ENCODE assay signal across 15 cellular contexts in genomic region chr13:85508683-85509329, GRCh38.
DNase-seq lines count a peak whose midpoint lies in the region; ATAC-seq, FAIRE-seq and TF ChIP-seq lines count a peak whose summit lies in the region.
"Had no signal": no experiment of that assay in that cellular context is flagged by ENCODE, and none has a peak within 500 bp of the region (broad histone marks: within the 10 kb centered on the region; RNA-seq: fewer than 3 reads in every experiment).

No MANE protein-coding gene starts in this region.

- H3K4me2 ChIP-seq in GM12878 (ENCODE audit: control insufficient read depth, insufficient read depth) (no peak overlapping the region), keratinocyte (ENCODE audit: control insufficient read depth, extremely low read depth, insufficient read depth, low read depth, low read length) (peak overlapping the region; percentile 63)

- dilution Hi-C loops in keratinocyte (cut with MboI; ENCODE audit: extremely low pct_ligation_motif_present, low sequenced_read_pairs): no loop called here

- POLR2A ChIA-PET in GM12878 (lab: Charles Lee): no interaction called here

- in situ Hi-C loops in GM12878 (cut with MboI): no loop called here

- ATAC-seq in GM12878: peak; percentile 20; the same call in 2 of the 3 replicates
- ATAC-seq in aorta (ENCODE audit: low FRiP score): peak; percentile 48
- no peak for ATAC-seq in activated T-cell treated with anti-CD3 and anti-CD28 coated beads, Interleukin-2, amount 50 U/mL, for 72 hours (replicated peaks in 1 of 2)
- no peak for ATAC-seq in HG02759 (IDR thresholded peaks at IDR 0.05; ENCODE audit: unreplicated experiment)
- ATAC-seq: activated CD4-positive, CD25-positive, alpha-beta regulatory T cell treated with anti-CD3 and anti-CD28 coated beads, Interleukin-2, amount 50 U/mL, for 24 hours had no signal

- H3K9me1 ChIP-seq in keratinocyte (ENCODE audit: control insufficient read depth, extremely low read depth, insufficient read depth, low read length): no peaks in the 10 kb centered on the region

- H2AFZ ChIP-seq in GM12878 (ENCODE audit: control insufficient read depth, low read depth, low read length): no peak overlapping the region
- peak overlapping the region; percentile 29 for H2AFZ ChIP-seq in keratinocyte (ENCODE audit: control insufficient read depth, low read length)

- RAD21 ChIA-PET in GM12878 (lab: Charles Lee; ENCODE audit: unreplicated experiment): no interaction called here

- H3K4me3 Mint-ChIP-seq in activated T-cell treated with anti-CD3 and anti-CD28 coated beads, Interleukin-2, amount 50 U/mL, for 72 hours: no peak overlapping the region
- H3K4me3 Mint-ChIP-seq: IgD-negative memory B cell had no signal

- no peaks in the 10 kb centered on the region for H3K27me3 Mint-ChIP-seq in activated T-cell treated with anti-CD3 and anti-CD28 coated beads, Interleukin-2, amount 50 U/mL, for 72 hours (ENCODE audit: low read depth)
- H3K27me3 Mint-ChIP-seq: IgD-negative memory B cell had no signal

- no peaks in the 10 kb centered on the region for H3K36me3 Mint-ChIP-seq in activated T-cell treated with anti-CD3 and anti-CD28 coated beads, Interleukin-2, amount 50 U/mL, for 72 hours (ENCODE audit: insufficient read depth in 2 of 2)

- intact Hi-C loops in left ventricle myocardium inferior (cut with micrococcal nuclease): no loop called here
- intact Hi-C loops in GM12878 (cut with micrococcal nuclease; ENCODE audit: unreplicated experiment): no loop called here
- intact Hi-C loops in aorta (cut with DNase I): no loop called here

- no peaks in the 10 kb centered on the region for H3K4me1 Mint-ChIP-seq in activated T-cell treated with anti-CD3 and anti-CD28 coated beads, Interleukin-2, amount 50 U/mL, for 72 hours (ENCODE audit: low read depth)
- H3K4me1 Mint-ChIP-seq: IgD-negative memory B cell had no signal

- H3K9me3 ChIP-seq in cardiac muscle cell (ENCODE audit: low read depth) (no peaks in the 10 kb centered on the region), left ventricle myocardium inferior (replicated peaks) (peaks cover under 1% of the 10 kb centered on the region), GM12878 (replicated peaks; ENCODE audit: control insufficient read depth, insufficient read depth, low read length) (no peaks in the 10 kb centered on the region), keratinocyte (ENCODE audit: control insufficient read depth, low read depth, low read length) (no peaks in the 10 kb centered on the region), aorta (ENCODE audit: control insufficient read depth, low read length) (no peaks in the 10 kb centered on the region)

- H3K27ac ChIP-seq in cardiac muscle cell: no peak overlapping the region
- H3K27ac ChIP-seq in left ventricle myocardium inferior (replicated peaks): no peak overlapping the region
- H3K27ac ChIP-seq in GM12878 (ENCODE audit: control insufficient read depth, insufficient read depth): no peak overlapping the region
- no peak overlapping the region for H3K27ac ChIP-seq in keratinocyte (ENCODE audit: control insufficient read depth, insufficient read depth, low read length)
- H3K27ac ChIP-seq in aorta (ENCODE audit: low read depth in 1 of 2, low read length in 2 of 2): no peak overlapping the region

- H3K36me3 ChIP-seq in cardiac muscle cell: no peaks in the 10 kb centered on the region
- no peaks in the 10 kb centered on the region for H3K36me3 ChIP-seq in left ventricle myocardium inferior
- H3K36me3 ChIP-seq in GM12878 (ENCODE audit: control insufficient read depth in 2 of 2, insufficient read depth in 2 of 2, low read length in 1 of 2): no peaks in the 10 kb centered on the region
- H3K36me3 ChIP-seq in keratinocyte (ENCODE audit: control insufficient read depth in 2 of 2, extremely low read depth in 1 of 2, insufficient read depth in 2 of 2, low read length in 2 of 2): no peaks in the 10 kb centered on the region
- no peaks in the 10 kb centered on the region for H3K36me3 ChIP-seq in aorta (ENCODE audit: control insufficient read depth in 1 of 2, insufficient read depth in 2 of 2, low read length in 1 of 2)

- H3K79me2 ChIP-seq in GM12878 (ENCODE audit: control insufficient read depth, insufficient read depth, low read length) (no peaks in the 10 kb centered on the region), keratinocyte (ENCODE audit: control insufficient read depth, insufficient read depth, low read length) (no peaks in the 10 kb centered on the region)

- 36% methylated on average over 12 of the region's 12 CpGs for WGBS in GM12878 (ENCODE audit: insufficient coverage, insufficient replicate concordance, low lambda C conversion rate, missing lambda C conversion rate)
- 41 to 42% methylated on average over 12 of the region's 12 CpGs for WGBS in aorta, 2 donors

- TF ChIP-seq RAD21 in GM12878 (IDR thresholded peaks at IDR 0.05; ENCODE audit: insufficient read depth, low read depth, low read length): no peak

- DNase-seq in cardiac muscle cell (ENCODE audit: low read depth in 1 of 2, low spot score in 1 of 2) (peak; percentile 2 to 36), left ventricle myocardium inferior (no peak), GM12878 (ENCODE audit: low read depth, low spot score) (no peak), keratinocyte (ENCODE audit: low read depth, low spot score) (no peak), aorta (peak in 1 of 2 donors; percentile 60), NCI-H2196 (lab: John Stamatoyannopoulos, UW; ENCODE audit: unreplicated experiment) (no peak)
- no peak for DNase-seq in activated T-cell treated with anti-CD3 and anti-CD28 coated beads, Interleukin-2, amount 50 U/mL, for 72 hours
- DNase-seq: activated T-cell treated with anti-CD3 and anti-CD28 coated beads, Interleukin-2, amount 50 U/mL, for 1 hour; AML-193; effector memory CD4-positive, alpha-beta T cell; NCI-H1694 treated with DMSO at 0.1 percent for 48 hours; SW 1271 had no signal

- no peaks in the 10 kb centered on the region for H4K20me1 ChIP-seq in GM12878 (ENCODE audit: control insufficient read depth, insufficient read depth)
- H4K20me1 ChIP-seq in keratinocyte (ENCODE audit: control insufficient read depth, extremely low read depth, insufficient read depth, low read length): no peaks in the 10 kb centered on the region

- SMC1A ChIA-PET in GM12878 (lab: Charles Lee; ENCODE audit: uncharacterized antibody, unreplicated experiment): interaction anchor here (0.8 to 1.8 kb wide), 3 partner anchors 9 to 170 kb away, joined by 3 to 4 read pairs (median 3); no protein-coding TSS in a partner anchor

- H3K4me1 ChIP-seq in cardiac muscle cell (ENCODE audit: low read depth) (no peaks in the 10 kb centered on the region), left ventricle myocardium inferior (no peaks in the 10 kb centered on the region), GM12878 (ENCODE audit: control insufficient read depth, insufficient read depth, low read length) (no peaks in the 10 kb centered on the region), keratinocyte (ENCODE audit: control insufficient read depth, extremely low read depth, insufficient read depth, low read length) (peaks cover 14% of the 10 kb centered on the region), aorta (ENCODE audit: control insufficient read depth in 1 of 2, insufficient read depth in 2 of 2, low read length in 2 of 2) (no peaks in the 10 kb centered on the region)

- H3K9ac ChIP-seq in GM12878 (ENCODE audit: control insufficient read depth, insufficient read depth, low read length) (no peak overlapping the region), keratinocyte (ENCODE audit: control insufficient read depth, extremely low read depth, insufficient read depth, low read length) (no peak overlapping the region)

- TF ChIP-seq CTCF in cardiac muscle cell (IDR thresholded peaks at IDR 0.05; ENCODE audit: low read depth, low read length) (no peak), left ventricle myocardium inferior (IDR thresholded peaks at IDR 0.05; ENCODE audit: borderline replicate concordance) (no peak), GM12878 (IDR thresholded peaks at IDR 0.05 in 2 of 3, conservative IDR thresholded peaks at IDR 0.05 in 1 of 3; ENCODE audit: control insufficient read depth in 2 of 3, extremely low read depth in 1 of 3, insufficient read depth in 1 of 3, low read depth in 3 of 3, low read length in 3 of 3) (no peak), keratinocyte (optimal IDR thresholded peaks at IDR 0.05 in 1 of 3, IDR thresholded peaks at IDR 0.05 in 1 of 3, conservative IDR thresholded peaks at IDR 0.05 in 1 of 3; ENCODE audit: extremely low read depth in 1 of 3, insufficient read depth in 2 of 3, low read length in 3 of 3) (peak in 1 of 3 experiments; percentile 63)

- FAIRE-seq in GM12878 (lab: Jason Lieb, UNC) (no peak), keratinocyte (lab: Jason Lieb, UNC) (no peak)

- no peaks in the 10 kb centered on the region for H3K27me3 ChIP-seq in cardiac muscle cell
- H3K27me3 ChIP-seq in left ventricle myocardium inferior (ENCODE audit: low read depth): no peaks in the 10 kb centered on the region
- H3K27me3 ChIP-seq in GM12878 (replicated peaks in 1 of 2; ENCODE audit: control insufficient read depth in 2 of 2, insufficient read depth in 2 of 2, low read length in 1 of 2): no peaks in the 10 kb centered on the region
- H3K27me3 ChIP-seq in keratinocyte (ENCODE audit: control insufficient read depth, extremely low read depth, insufficient read depth, low read length): no peaks in the 10 kb centered on the region
- H3K27me3 ChIP-seq in aorta (ENCODE audit: control insufficient read depth in 1 of 2, insufficient read depth in 2 of 2, low read length in 1 of 2): no peaks in the 10 kb centered on the region

- no peak for TF ChIP-seq EP300 in GM12878 (IDR thresholded peaks at IDR 0.05; ENCODE audit: borderline replicate concordance in 1 of 2, control insufficient read depth in 1 of 2, low read depth in 2 of 2, low read length in 2 of 2)

- TF ChIP-seq POLR2A in GM12878 (IDR thresholded peaks at IDR 0.05; ENCODE audit: low read depth, low read length): no peak

- no peaks in the 10 kb centered on the region for H3K9me3 Mint-ChIP-seq in activated T-cell treated with anti-CD3 and anti-CD28 coated beads, Interleukin-2, amount 50 U/mL, for 72 hours

- BruUV-seq in GM12878 (replicated peaks; lab: Mats Ljungman, UMichigan): no TSS peak

- no peak overlapping the region for H3K27ac Mint-ChIP-seq in activated T-cell treated with anti-CD3 and anti-CD28 coated beads, Interleukin-2, amount 50 U/mL, for 72 hours
- H3K27ac Mint-ChIP-seq: IgD-negative memory B cell had no signal

- CTCF ChIA-PET in GM12878 (lab: Yijun Ruan, JAX): no interaction called here

- H3K4me3 ChIP-seq in cardiac muscle cell (no peak overlapping the region), left ventricle myocardium inferior (no peak overlapping the region), GM12878 (no peak overlapping the region), keratinocyte (ENCODE audit: control insufficient read depth in 2 of 3, extremely low read depth in 1 of 3, insufficient read depth in 2 of 3, low read depth in 1 of 3, low read length in 3 of 3) (no peak overlapping the region), aorta (ENCODE audit: low read length in 2 of 2) (no peak overlapping the region)

TF ChIP-seq in GM12878, 131 proteins besides CTCF, POLR2A, EP300 and RAD21 (continues in another document):
- TF ChIP-seq BCL11A (IDR thresholded peaks at IDR 0.05; ENCODE audit: low read depth, low read length): no peak
- TF ChIP-seq SMC3 (IDR thresholded peaks at IDR 0.05; ENCODE audit: borderline replicate concordance, low read length): no peak
- no peak for TF ChIP-seq IRF4 (IDR thresholded peaks at IDR 0.05; ENCODE audit: low read depth, low read length)
- TF ChIP-seq YBX1 (IDR thresholded peaks at IDR 0.05): no peak

Comparison
In these comparisons a context has a peak if more than half of its experiments do, and no peak if none do; other contexts are left out.
1. DNase-seq: peak in cardiac muscle cell (2 of 2); none in left ventricle myocardium inferior (single experiment), GM12878 (single experiment), keratinocyte (single experiment), activated T-cell treated with anti-CD3 and anti-CD28 coated beads, Interleukin-2, amount 50 U/mL, for 72 hours (0 of 2) and NCI-H2196 (single experiment).
2. ATAC-seq: peak in GM12878 (single experiment) and aorta (single experiment); none in activated T-cell treated with anti-CD3 and anti-CD28 coated beads, Interleukin-2, amount 50 U/mL, for 72 hours (0 of 2) and HG02759 (single experiment).